37 cellular contexts compared by ENCODE assay signal in genomic region chr5:109234381-109234780, GRCh38.
"Had no signal": no experiment of that assay in that cellular context is flagged by ENCODE, and none has a peak within 500 bp of the region (broad histone marks: within the 10 kb centered on the region; RNA-seq: fewer than 3 reads in every experiment).

No MANE protein-coding gene starts in this region.

- H3K4me3 ChIP-seq: adrenal gland, body of pancreas, breast epithelium had no signal

- H3K4me3 Mint-ChIP-seq: activated B cell treated with CpG ODN at 0.5 μM for 24 hours; activated CD4-positive, alpha-beta memory T cell treated with anti-CD3 and anti-CD28 coated beads for 36 hours; activated CD4-positive, alpha-beta T cell treated with anti-CD3 and anti-CD28 coated beads, Interleukin-2, amount 10 ng/mL, durations not matched to agents 24 days and 14 days; activated CD8-positive, alpha-beta T cell treated with anti-CD3 and anti-CD28 coated beads for 36 hours; activated naive CD4-positive, alpha-beta T cell treated with anti-CD3 and anti-CD28 coated beads for 36 hours; activated naive CD8-positive, alpha-beta T cell treated with anti-CD3 and anti-CD28 coated beads for 36 hours; activated T-cell treated with anti-CD3 and anti-CD28 coated beads, Interleukin-2, amount 50 U/mL, for 4 hours; activated T-cell treated with anti-CD3 and anti-CD28 coated beads, Interleukin-2, amount 50 U/mL, for 72 hours; activated T-helper 1 cell treated with anti-CD3 and anti-CD28 coated beads, Interleukin-12 subunit alpha, Interleukin-12 subunit beta, Interleukin-2, Interleukin-4 antibody, amounts not matched to agents 30 ng/mL and 10 ng/mL and 1 ng/mL, durations not matched to agents 14 hours and 24 hours and 36 hours; activated T-helper 17 cell treated with anti-CD3 and anti-CD28 coated beads, Interleukin-2, amount 50 U/mL, for 72 hours; central memory CD8-positive, alpha-beta T cell; T-helper 1 cell treated with Interleukin-12 subunit alpha and Interleukin-12 subunit beta and Interleukin-4 antibody, amounts not matched to agents 30 μg/mL and 1 μg/mL, for 36 hours; T-helper 2 cell treated with Interferon-gamma antibody and Interleukin-4, amounts not matched to agents 5 μg/mL and 100 μg/mL, for 36 hours had no signal

- H3K27ac Mint-ChIP-seq: activated B cell treated with CpG ODN at 0.5 μM for 24 hours; activated CD4-positive, alpha-beta memory T cell treated with anti-CD3 and anti-CD28 coated beads for 36 hours; activated CD4-positive, alpha-beta T cell treated with anti-CD3 and anti-CD28 coated beads, Interleukin-2, amount 10 ng/mL, durations not matched to agents 24 days and 14 days; activated CD8-positive, alpha-beta T cell treated with anti-CD3 and anti-CD28 coated beads for 36 hours; activated naive CD4-positive, alpha-beta T cell treated with anti-CD3 and anti-CD28 coated beads for 36 hours; activated naive CD4-positive, alpha-beta T cell treated with anti-CD3 and anti-CD28 coated beads, Interleukin-2, amount 50 U/mL, for 72 hours; activated naive CD8-positive, alpha-beta T cell treated with anti-CD3 and anti-CD28 coated beads for 36 hours; activated T-cell treated with anti-CD3 and anti-CD28 coated beads, Interleukin-2, amount 50 U/mL, for 72 hours; activated T-helper 1 cell treated with anti-CD3 and anti-CD28 coated beads, Interleukin-12 subunit alpha, Interleukin-12 subunit beta, Interleukin-2, Interleukin-4 antibody, amounts not matched to agents 30 ng/mL and 10 ng/mL and 1 ng/mL, durations not matched to agents 14 hours and 24 hours and 36 hours; activated T-helper 17 cell treated with anti-CD3 and anti-CD28 coated beads, Interleukin-2, amount 50 U/mL, for 72 hours; T-helper 1 cell treated with Interleukin-12 subunit alpha and Interleukin-12 subunit beta and Interleukin-4 antibody, amounts not matched to agents 30 μg/mL and 1 μg/mL, for 36 hours; T-helper 2 cell treated with Interferon-gamma antibody and Interleukin-4, amounts not matched to agents 5 μg/mL and 100 μg/mL, for 36 hours had no signal

- H3K27me3 Mint-ChIP-seq: activated naive CD8-positive, alpha-beta T cell treated with anti-CD3 and anti-CD28 coated beads for 36 hours; central memory CD8-positive, alpha-beta T cell had no signal

- H3K4me1 Mint-ChIP-seq: activated B cell treated with CpG ODN at 0.5 μM for 24 hours; activated CD4-positive, alpha-beta T cell treated with anti-CD3 and anti-CD28 coated beads, Interleukin-2, amount 10 ng/mL, durations not matched to agents 24 days and 14 days; activated naive CD8-positive, alpha-beta T cell treated with anti-CD3 and anti-CD28 coated beads for 36 hours; activated T-helper 17 cell treated with anti-CD3 and anti-CD28 coated beads, Interleukin-2, amount 50 U/mL, for 72 hours; central memory CD8-positive, alpha-beta T cell had no signal

- H3K4me1 ChIP-seq: adrenal gland, body of pancreas, breast epithelium had no signal

- H3K27me3 ChIP-seq: adrenal gland, body of pancreas, brain microvascular endothelial cell, breast epithelium had no signal

- H3K36me3 ChIP-seq: adrenal gland, brain microvascular endothelial cell, breast epithelium had no signal

- DNase-seq: activated B cell treated with CpG ODN at 0.5 μM for 24 hours; activated CD4-positive, alpha-beta memory T cell treated with anti-CD3 and anti-CD28 coated beads for 36 hours; activated CD4-positive, alpha-beta T cell treated with anti-CD3 and anti-CD28 coated beads for 4 hours; activated CD4-positive, alpha-beta T cell treated with anti-CD3 and anti-CD28 coated beads, Interleukin-2, amount 10 ng/mL, durations not matched to agents 24 days and 14 days; activated CD4-positive, alpha-beta T cell treated with anti-CD3 and anti-CD28 coated beads, Interleukin-2, amount 50 U/mL, for 1 hour; activated CD4-positive, alpha-beta T cell treated with anti-CD3 and anti-CD28 coated beads, Interleukin-2, amount 50 U/mL, for 4 hours; activated CD4-positive, CD25-positive, alpha-beta regulatory T cell treated with anti-CD3 and anti-CD28 coated beads, Interleukin-2, amount 50 U/mL, for 72 hours; activated CD8-positive, alpha-beta memory T cell treated with anti-CD3 and anti-CD28 coated beads, Interleukin-2, amount 50 U/mL, for 4 hours; activated CD8-positive, alpha-beta T cell treated with anti-CD3 and anti-CD28 coated beads for 36 hours; activated effector memory CD4-positive, alpha-beta T cell treated with anti-CD3 and anti-CD28 coated beads, Interleukin-2, amount 50 U/mL, for 16 hours; activated gamma-delta T cell treated with Interleukin-2 at 50 U/mL for 16 hours; activated naive CD4-positive, alpha-beta T cell; activated naive CD4-positive, alpha-beta T cell treated with anti-CD3 and anti-CD28 coated beads for 36 hours; activated naive CD4-positive, alpha-beta T cell treated with anti-CD3 and anti-CD28 coated beads, Interleukin-2, amount 50 U/mL, for 16 hours; activated naive CD8-positive, alpha-beta T cell treated with anti-CD3 and anti-CD28 coated beads for 36 hours; activated T-cell treated with anti-CD3 and anti-CD28 coated beads for 4 hours; activated T-cell treated with anti-CD3 and anti-CD28 coated beads, Interleukin-2, amount 50 U/mL, for 1 hour; activated T-cell treated with anti-CD3 and anti-CD28 coated beads, Interleukin-2, amount 50 U/mL, for 4 hours; activated T-cell treated with anti-CD3 and anti-CD28 coated beads, Interleukin-2, amount 50 U/mL, for 72 hours; adrenal gland; amniotic stem cell; aorta; body of pancreas; brain microvascular endothelial cell; caudate nucleus; cerebellar nuclear complex; T-helper 1 cell; T-helper 2 cell; T-helper 9 cell had no signal

- H3K36me3 Mint-ChIP-seq: activated CD4-positive, alpha-beta memory T cell treated with anti-CD3 and anti-CD28 coated beads for 36 hours had no signal

- ATAC-seq: activated CD8-positive, alpha-beta T cell treated with anti-CD3 and anti-CD28 coated beads for 36 hours; activated naive CD4-positive, alpha-beta T cell treated with anti-CD3 and anti-CD28 coated beads, Interleukin-2, amount 50 U/mL, for 72 hours; activated T-cell treated with anti-CD3 and anti-CD28 coated beads, Interleukin-2, amount 50 U/mL, for 4 hours; activated T-cell treated with anti-CD3 and anti-CD28 coated beads, Interleukin-2, amount 50 U/mL, for 72 hours; activated T-helper 17 cell treated with anti-CD3 and anti-CD28 coated beads, Interleukin-2, amount 50 U/mL, for 72 hours; body of pancreas had no signal

- H3K27ac ChIP-seq: adrenal gland, body of pancreas, brain microvascular endothelial cell, breast epithelium, VCaP had no signal
